In the genomic region with DNA sequence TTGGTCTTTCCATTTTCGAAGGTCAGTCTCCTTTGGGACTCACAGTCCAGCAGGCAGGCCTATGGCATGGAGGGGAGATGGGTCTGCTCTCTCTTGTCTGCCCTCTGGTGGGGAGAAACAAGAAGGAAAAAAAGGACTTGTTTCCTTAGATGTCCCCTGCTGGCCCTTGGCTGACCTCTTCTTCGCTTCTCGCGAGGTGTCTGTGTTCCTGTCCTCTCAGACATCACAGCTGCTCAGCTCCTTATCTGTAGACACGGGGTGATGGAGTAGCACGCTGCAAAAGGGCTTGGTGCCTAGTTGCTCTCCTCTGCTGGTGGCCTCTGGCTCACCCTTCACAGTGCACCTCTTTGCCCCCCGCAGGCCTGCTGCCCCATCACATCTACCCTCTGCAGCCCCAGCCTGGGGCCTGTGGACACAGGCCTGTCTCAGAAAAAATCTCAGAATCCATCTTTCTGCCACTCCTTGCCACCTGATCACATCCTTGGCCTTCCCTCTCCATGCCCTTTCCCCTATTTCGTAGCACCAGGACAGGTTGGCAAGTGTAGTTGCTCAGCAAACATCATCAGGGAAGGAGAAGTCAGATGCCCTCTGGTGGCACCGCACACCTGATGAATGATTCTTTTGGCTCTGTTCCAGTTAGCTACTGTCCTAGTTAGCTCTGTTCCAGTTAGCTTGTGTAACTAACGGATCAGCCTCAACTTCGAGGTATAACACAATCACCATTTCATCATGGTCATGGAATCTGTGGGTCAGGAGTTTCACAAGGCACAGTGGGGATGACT, we compare ENCODE assay signal across 9 cellular contexts. TPM values are rescaled to one million over a fixed set of nuclear protein-coding genes. Genes with fewer than 3 reads are reported as not detected.
DNase-seq lines count a peak whose midpoint lies in the region; ATAC-seq, FAIRE-seq and TF ChIP-seq lines count a peak whose summit lies in the region.
"Had no signal": no experiment of that assay in that cellular context is flagged by ENCODE, and none has a peak within 500 bp of the region (broad histone marks: within the 10 kb centered on the region; RNA-seq: fewer than 3 reads in every experiment).

No MANE protein-coding gene starts in this region.

- no peaks in the 10 kb centered on the region for H3K27me3 ChIP-seq in lung (ENCODE audit: control insufficient read depth, insufficient read depth)

- peaks cover 3% of the 10 kb centered on the region for H3K4me1 Mint-ChIP-seq in endothelial cell (ENCODE audit: unreplicated experiment)

- TF ChIP-seq CTCF in endothelial cell (IDR thresholded peaks at IDR 0.05; ENCODE audit: unreplicated experiment) (peak; percentile 55), lung (IDR thresholded peaks at IDR 0.05; ENCODE audit: control extremely low read depth, extremely low read depth) (peak; percentile 70)

- H3K9me3 Mint-ChIP-seq in endothelial cell (ENCODE audit: unreplicated experiment): no peaks in the 10 kb centered on the region

- peak; percentile 74 for DNase-seq in AG08395 (ENCODE audit: low spot score)
- DNase-seq in GM12891 (ENCODE audit: insufficient read length, low spot score): peak; percentile 31
- DNase-seq in NCI-H2196 (lab: John Stamatoyannopoulos, UW; ENCODE audit: unreplicated experiment): peak; percentile 83
- peak; percentile 67 for DNase-seq in endothelial cell (ENCODE audit: low spot score)
- DNase-seq in lung (ENCODE audit: low spot score): peak; percentile 73
- peak; percentile 54 for DNase-seq in stromal cell of bone marrow (ENCODE audit: low read depth)

- FAIRE-seq in GM12891 (lab: Jason Lieb, UNC): peak; percentile 45

- H3K27ac ChIP-seq in lung (ENCODE audit: low read depth in 1 of 2, low read length in 1 of 2): peak overlapping the region; percentile 26 to 66

- peak overlapping the region; percentile 17 for H3K27ac Mint-ChIP-seq in endothelial cell (ENCODE audit: unreplicated experiment)
- H3K27ac Mint-ChIP-seq: memory B cell had no signal

- no peaks in the 10 kb centered on the region for H3K9me3 ChIP-seq in lung (ENCODE audit: control insufficient read depth in 2 of 2, insufficient read depth in 1 of 2, low read length in 1 of 2)

- TF ChIP-seq POLR2A in GM12891 (IDR thresholded peaks at IDR 0.05; ENCODE audit: low read depth, low read length): no peak

- H3K36me3 ChIP-seq in lung (ENCODE audit: control insufficient read depth in 2 of 2, insufficient read depth in 2 of 2, low read length in 2 of 2): no peaks in the 10 kb centered on the region

- peaks cover 4% of the 10 kb centered on the region for H3K36me3 Mint-ChIP-seq in endothelial cell (ENCODE audit: low read depth, unreplicated experiment)

- WGBS in lung, 2 donors: 29 to 33% methylated on average over 11 of the region's 11 CpGs

- H3K4me3 ChIP-seq in lung: no peak overlapping the region

- ATAC-seq in activated CD4-positive, CD25-positive, alpha-beta regulatory T cell treated with anti-CD3 and anti-CD28 coated beads, Interleukin-2, amount 50 U/mL, for 24 hours: peak; percentile 25 to 62
- ATAC-seq in lung (ENCODE audit: insufficient read depth, low FRiP score): peak; percentile 92
- no peak for ATAC-seq in HG03565 (IDR thresholded peaks at IDR 0.05; ENCODE audit: unreplicated experiment)

- H3K4me1 ChIP-seq in lung (ENCODE audit: control insufficient read depth in 2 of 2, insufficient read depth in 2 of 2, low read length in 2 of 2): peaks cover 5 to 6% of the 10 kb centered on the region in 2 donors

- H3K27me3 Mint-ChIP-seq in endothelial cell (ENCODE audit: unreplicated experiment): peaks cover 2% of the 10 kb centered on the region
- H3K27me3 Mint-ChIP-seq: memory B cell had no signal

- H3K4me3 Mint-ChIP-seq in endothelial cell (ENCODE audit: unreplicated experiment): no peak overlapping the region
- H3K4me3 Mint-ChIP-seq: memory B cell had no signal

TF ChIP-seq in GM12891, 5 proteins besides CTCF, POLR2A, EP300 and RAD21:
- TF ChIP-seq SPI1 (IDR thresholded peaks at IDR 0.05; ENCODE audit: low read depth, low read length): no peak
- TF ChIP-seq TAF1 (IDR thresholded peaks at IDR 0.05; ENCODE audit: low read depth, low read length): no peak
- no peak for TF ChIP-seq POU2F2 (IDR thresholded peaks at IDR 0.05; ENCODE audit: low read depth, low read length)
- TF ChIP-seq POLR2AphosphoS5 (IDR thresholded peaks at IDR 0.05; ENCODE audit: low read depth, low read length): no peak
- no peak for TF ChIP-seq PAX5 (IDR thresholded peaks at IDR 0.05; ENCODE audit: insufficient read depth, low read length, severe bottlenecking)

RNA-seq across cellular contexts. Expression of gene AK2, which starts 18.7 kb away (rescaled TPM):
- polyA plus RNA-seq in GM12891 (2012; ENCODE audit: low read depth, missing spikeins): 196 TPM
- total RNA-seq in endothelial cell (ENCODE audit: unreplicated experiment) (74.6 TPM), lung (100 to 1,000 TPM in 1 of 2 donors, 10 to 100 TPM in 1; 86.8 to 127 TPM)
- 100 to 1,000 TPM in 1 of 2 donors, 10 to 100 TPM in 1; 87.6 to 115 TPM for polyA plus RNA-seq in lung

RNA-seq across cellular contexts. Expression of gene AZIN2, which starts 25.6 kb away (rescaled TPM):
- polyA plus RNA-seq in GM12891 (2012; ENCODE audit: low read depth, missing spikeins): 0.42 TPM
- total RNA-seq in endothelial cell (ENCODE audit: unreplicated experiment) (1.4 TPM), lung (10 to 100 TPM in 1 of 2 donors, 1 to 10 TPM in 1; 6.2 to 12.8 TPM)
- 1 to 10 TPM; 1.2 to 1.5 TPM for polyA plus RNA-seq in lung

Comparison
In these comparisons a context has a peak if more than half of its experiments do, and no peak if none do; other contexts are left out.
1. DNase-seq: peak in every context shown above with its lines; median percentile 83 in NCI-H2196; 74 in AG08395; 73 in lung; 67 in endothelial cell; 54 in stromal cell of bone marrow; 31 in GM12891.